ENCODE assay signal across 18 cellular contexts in the genomic region with DNA sequence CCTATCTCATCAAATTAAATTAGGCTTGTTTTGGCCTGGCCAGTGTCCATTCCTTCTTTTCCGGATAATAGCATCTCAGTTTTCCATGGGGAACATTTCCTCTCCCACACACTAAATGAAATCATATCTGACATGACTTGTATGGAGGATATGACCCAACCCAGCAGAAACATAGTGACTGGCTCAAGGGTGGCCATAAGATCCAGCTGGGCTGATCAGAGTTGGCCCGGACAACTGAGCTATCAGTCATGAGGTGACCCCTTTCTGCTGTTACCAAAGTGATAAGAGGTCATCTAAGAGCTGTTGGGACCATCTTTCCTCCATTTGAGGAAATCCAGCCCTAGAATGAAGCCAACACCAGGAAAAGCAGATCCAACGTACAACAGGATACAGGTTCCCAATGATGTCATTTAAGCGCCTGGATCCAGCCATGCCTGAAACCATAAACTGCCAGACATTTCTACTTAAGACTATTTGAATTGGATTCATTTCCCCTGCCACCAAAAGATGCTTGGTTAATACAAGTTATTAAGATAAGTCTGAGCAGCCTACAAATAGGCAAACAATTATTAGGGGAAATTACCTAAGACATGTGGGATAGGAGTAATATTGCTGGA. TPM values are rescaled to one million over a fixed set of nuclear protein-coding genes. Genes with fewer than 3 reads are reported as not detected.
DNase-seq lines count a peak whose midpoint lies in the region; ATAC-seq and TF ChIP-seq lines count a peak whose summit lies in the region.
"Had no signal": no experiment of that assay in that cellular context is flagged by ENCODE, and none has a peak within 500 bp of the region (broad histone marks: within the 10 kb centered on the region; RNA-seq: fewer than 3 reads in every experiment).

No MANE protein-coding gene starts in this region.

- peaks cover 5% of the 10 kb centered on the region for H3K27me3 Mint-ChIP-seq in dendritic cell treated with granulocyte-macrophage colony-stimulating factor and Interleukin-4, amounts not matched to agents 40 ng/mL and 50 ng/mL, for 4 days
- H3K27me3 Mint-ChIP-seq in activated T-helper 17 cell treated with anti-CD3 and anti-CD28 coated beads, Interleukin-2, amount 50 U/mL, for 72 hours: peaks cover 4% of the 10 kb centered on the region
- H3K27me3 Mint-ChIP-seq: activated naive CD4-positive, alpha-beta T cell treated with anti-CD3 and anti-CD28 coated beads, Interleukin-2, amount 50 U/mL, for 24 hours had no signal

- H3K4me3 Mint-ChIP-seq in dendritic cell treated with granulocyte-macrophage colony-stimulating factor and Interleukin-4, amounts not matched to agents 40 ng/mL and 50 ng/mL, for 4 days: no peak overlapping the region
- no peak overlapping the region for H3K4me3 Mint-ChIP-seq in activated T-helper 17 cell treated with anti-CD3 and anti-CD28 coated beads, Interleukin-2, amount 50 U/mL, for 72 hours
- H3K4me3 Mint-ChIP-seq: activated CD8-positive, alpha-beta T cell treated with anti-CD3 and anti-CD28 coated beads, Interleukin-2, amount 10 ng/mL, durations not matched to agents 7 days and 5 days; activated naive CD4-positive, alpha-beta T cell treated with anti-CD3 and anti-CD28 coated beads, Interleukin-2, amount 50 U/mL, for 24 hours; nephron had no signal

- 91% methylated on average over 4 of the region's 4 CpGs for WGBS in hepatocyte (ENCODE audit: low lambda C conversion rate, missing lambda C conversion rate)

- peak; percentile 63 for DNase-seq in DMS153 (lab: John Stamatoyannopoulos, UW)
- no peak for DNase-seq in DMS153 treated with DMSO at 0.1 percent for 48 hours (lab: John Stamatoyannopoulos, UW; ENCODE audit: unreplicated experiment)
- no peak for DNase-seq in hepatocyte (ENCODE audit: low spot score)
- no peak for DNase-seq in upper lobe of right lung
- no peak for DNase-seq in left lobe of liver (ENCODE audit: low spot score)
- DNase-seq: COR-L47; NCI-H524; stimulated activated naive CD4-positive, alpha-beta T cell had no signal

- H3K36me3 ChIP-seq in hepatocyte (replicated peaks; ENCODE audit: insufficient read depth, low read depth) (no peaks in the 10 kb centered on the region), upper lobe of right lung (no peaks in the 10 kb centered on the region)
- H3K36me3 ChIP-seq: tibial artery had no signal

- H3K4me2 ChIP-seq in hepatocyte: no peak overlapping the region

- TF ChIP-seq CTCF in hepatocyte (IDR thresholded peaks at IDR 0.05; ENCODE audit: poor library complexity): no peak
- TF ChIP-seq CTCF in upper lobe of right lung (IDR thresholded peaks at IDR 0.05): no peak

- H3K4me3 ChIP-seq in hepatocyte (no peak overlapping the region), upper lobe of right lung (no peak overlapping the region)
- H3K4me3 ChIP-seq: coronary artery, tibial artery had no signal

- peak overlapping the region; percentile 68 for H3K27ac Mint-ChIP-seq in dendritic cell treated with granulocyte-macrophage colony-stimulating factor and Interleukin-4, amounts not matched to agents 40 ng/mL and 50 ng/mL, for 4 days
- no peak overlapping the region for H3K27ac Mint-ChIP-seq in activated T-helper 17 cell treated with anti-CD3 and anti-CD28 coated beads, Interleukin-2, amount 50 U/mL, for 72 hours
- H3K27ac Mint-ChIP-seq: activated CD8-positive, alpha-beta T cell treated with anti-CD3 and anti-CD28 coated beads, Interleukin-2, amount 10 ng/mL, durations not matched to agents 7 days and 5 days; activated naive CD4-positive, alpha-beta T cell treated with anti-CD3 and anti-CD28 coated beads, Interleukin-2, amount 50 U/mL, for 24 hours had no signal

- H3K27ac ChIP-seq in hepatocyte: peak overlapping the region; percentile 55
- peak overlapping the region; percentile 17 for H3K27ac ChIP-seq in upper lobe of right lung
- H3K27ac ChIP-seq: 22Rv1 had no signal

- H3K4me1 Mint-ChIP-seq in dendritic cell treated with granulocyte-macrophage colony-stimulating factor and Interleukin-4, amounts not matched to agents 40 ng/mL and 50 ng/mL, for 4 days (ENCODE audit: low read depth): peaks cover 51% of the 10 kb centered on the region
- peaks cover 9% of the 10 kb centered on the region for H3K4me1 Mint-ChIP-seq in activated T-helper 17 cell treated with anti-CD3 and anti-CD28 coated beads, Interleukin-2, amount 50 U/mL, for 72 hours

- no peaks in the 10 kb centered on the region for H3K9me2 ChIP-seq in hepatocyte (replicated peaks; ENCODE audit: insufficient read depth)

- H3K9me3 ChIP-seq in hepatocyte (ENCODE audit: low read depth) (no peaks in the 10 kb centered on the region), upper lobe of right lung (no peaks in the 10 kb centered on the region)
- H3K9me3 ChIP-seq: tibial artery had no signal

- intact Hi-C loops in dendritic cell treated with granulocyte-macrophage colony-stimulating factor and Interleukin-4, amounts not matched to agents 40 ng/mL and 50 ng/mL, for 4 days (cut with micrococcal nuclease): no loop called here
- intact Hi-C loops in upper lobe of right lung (cut with DNase I): no loop called here

- no peak overlapping the region for H2AFZ ChIP-seq in hepatocyte

- no peaks in the 10 kb centered on the region for H3K79me2 ChIP-seq in hepatocyte

- ATAC-seq in upper lobe of right lung (no peak), GM18517 (IDR thresholded peaks at IDR 0.05; ENCODE audit: unreplicated experiment) (no peak), left lobe of liver (no peak)
- no peak for ATAC-seq in activated T-helper 17 cell treated with anti-CD3 and anti-CD28 coated beads, Interleukin-2, amount 50 U/mL, for 72 hours (replicated peaks)

- H3K4me1 ChIP-seq in hepatocyte (ENCODE audit: insufficient read depth) (peaks cover 12% of the 10 kb centered on the region), upper lobe of right lung (peaks cover 13% of the 10 kb centered on the region)

- no peaks in the 10 kb centered on the region for H4K20me1 ChIP-seq in hepatocyte (ENCODE audit: insufficient read depth, poor library complexity, severe bottlenecking)

- H3K27me3 ChIP-seq in hepatocyte: no peaks in the 10 kb centered on the region
- no peaks in the 10 kb centered on the region for H3K27me3 ChIP-seq in upper lobe of right lung
- H3K27me3 ChIP-seq: tibial artery had no signal

- H3K9me3 Mint-ChIP-seq in dendritic cell treated with granulocyte-macrophage colony-stimulating factor and Interleukin-4, amounts not matched to agents 40 ng/mL and 50 ng/mL, for 4 days: no peaks in the 10 kb centered on the region
- H3K9me3 Mint-ChIP-seq in activated T-helper 17 cell treated with anti-CD3 and anti-CD28 coated beads, Interleukin-2, amount 50 U/mL, for 72 hours: peaks cover 6% of the 10 kb centered on the region
- H3K9me3 Mint-ChIP-seq: activated naive CD4-positive, alpha-beta T cell treated with anti-CD3 and anti-CD28 coated beads, Interleukin-2, amount 50 U/mL, for 24 hours; HFFc6 had no signal

- no peaks in the 10 kb centered on the region for H3K36me3 Mint-ChIP-seq in dendritic cell treated with granulocyte-macrophage colony-stimulating factor and Interleukin-4, amounts not matched to agents 40 ng/mL and 50 ng/mL, for 4 days (ENCODE audit: low read depth)
- no peaks in the 10 kb centered on the region for H3K36me3 Mint-ChIP-seq in activated T-helper 17 cell treated with anti-CD3 and anti-CD28 coated beads, Interleukin-2, amount 50 U/mL, for 72 hours (ENCODE audit: low read depth)

RNA-seq across cellular contexts. Expression of a gene that starts 20.7 kb away (rescaled TPM):
- total RNA-seq in hepatocyte (12.9 and 40.3 TPM in 2 replicates), upper lobe of right lung (336 TPM), left lobe of liver (58.3 TPM)
- polyA plus RNA-seq in hepatocyte: 121 and 136 TPM in 2 replicates
- total RNA-seq in activated T-helper 17 cell treated with anti-CD3 and anti-CD28 coated beads, Interleukin-2, amount 50 U/mL, for 72 hours: 10 to 100 TPM; 72.8 to 87.8 TPM
